ENCODE assay signal across 25 cellular contexts in genomic region chr21:31374430-31374829, GRCh38. TPM values are rescaled to one million over a fixed set of nuclear protein-coding genes. Genes with fewer than 3 reads are reported as not detected.
DNase-seq lines count a peak whose midpoint lies in the region; ATAC-seq and TF ChIP-seq lines count a peak whose summit lies in the region.
"Had no signal": no experiment of that assay in that cellular context is flagged by ENCODE, and none has a peak within 500 bp of the region (broad histone marks: within the 10 kb centered on the region; RNA-seq: fewer than 3 reads in every experiment).

No MANE protein-coding gene starts in this region.

- no peaks in the 10 kb centered on the region for H3K36me3 ChIP-seq in endodermal cell (ENCODE audit: control insufficient read depth, insufficient read depth, low read length)
- no peaks in the 10 kb centered on the region for H3K36me3 ChIP-seq in testis (ENCODE audit: low read depth, missing control alignments)

- H3K27me3 ChIP-seq in endodermal cell (ENCODE audit: control insufficient read depth, insufficient read depth, low read length, poor library complexity, severe bottlenecking) (no peaks in the 10 kb centered on the region), testis (no peaks in the 10 kb centered on the region)

- H3K4me3 ChIP-seq in endodermal cell (ENCODE audit: low read length) (no peak overlapping the region), testis (no peak overlapping the region)
- H3K4me3 ChIP-seq: GM23338, PC-9, SK-N-MC had no signal

- H3K27ac ChIP-seq in endodermal cell (ENCODE audit: low read depth, low read length) (no peak overlapping the region), testis (peak overlapping the region; percentile 11 to 44)
- H3K27ac ChIP-seq: PC-9, SK-N-MC had no signal

- peaks cover 4% of the 10 kb centered on the region for H3K4me1 Mint-ChIP-seq in endodermal cell

- TF ChIP-seq CTCF in endodermal cell (conservative IDR thresholded peaks at IDR 0.05) = no peak
- TF ChIP-seq CTCF in testis (IDR thresholded peaks at IDR 0.05) = no peak

- H3K27ac Mint-ChIP-seq in endodermal cell = no peak overlapping the region
- H3K27ac Mint-ChIP-seq: CD8-positive, alpha-beta T cell; GM23338 had no signal

- DNase-seq in NCI-H82 (lab: John Stamatoyannopoulos, UW) (peak; percentile 23), NCI-H82 treated with DMSO at 0.1 percent for 48 hours (lab: John Stamatoyannopoulos, UW; ENCODE audit: unreplicated experiment) (no peak), NCI-H446 treated with DMSO at 0.1 percent for 48 hours (lab: John Stamatoyannopoulos, UW) (peak; percentile 7), endodermal cell (peak; percentile 78), testis (peak; percentile 71), DMS53 treated with DMSO at 0.1 percent for 48 hours (lab: John Stamatoyannopoulos, UW; ENCODE audit: unreplicated experiment) (no peak)
- DNase-seq in stimulated activated naive CD8-positive, alpha-beta T cell treated with anti-CD3 and anti-CD28 coated beads, Interleukin-15, Interleukin-2, amounts not matched to agents 100 U/mL and 50 U/mL, for 24 hours = no peak
- DNase-seq: 8988T; AML-193; C1 segment of cervical spinal cord; CD8-positive, alpha-beta T cell; GDM1; HCEC 1CT; Kasumi-1; NCI-H1694 treated with DMSO at 0.1 percent for 48 hours; NCI-H2081 treated with DMSO at 0.1 percent for 48 hours; NCI-H226; NCI-H526 treated with DMSO at 0.1 percent for 48 hours; PC-9; RPMI8226; SHP77; SW 1271 had no signal

- H3K36me3 Mint-ChIP-seq in endodermal cell (ENCODE audit: low read depth) = no peaks in the 10 kb centered on the region
- H3K36me3 Mint-ChIP-seq: CD8-positive, alpha-beta T cell had no signal

- no peak overlapping the region for H3K4me3 Mint-ChIP-seq in endodermal cell
- H3K4me3 Mint-ChIP-seq: CD8-positive, alpha-beta T cell; GM23338 had no signal

- H3K9ac ChIP-seq in endodermal cell (ENCODE audit: extremely low read depth, low read length, poor library complexity, severe bottlenecking) = no peak overlapping the region

- H3K9me3 ChIP-seq in endodermal cell (ENCODE audit: control insufficient read depth, low read length) = no peaks in the 10 kb centered on the region
- H3K9me3 ChIP-seq in testis = no peaks in the 10 kb centered on the region

- intact Hi-C loops in testis (cut with DNase I; ENCODE audit: low total_unique reads) = no loop called here

- H3K27me3 Mint-ChIP-seq in endodermal cell (ENCODE audit: insufficient read depth) = no peaks in the 10 kb centered on the region

- H3K9me3 Mint-ChIP-seq in endodermal cell = no peaks in the 10 kb centered on the region
- H3K9me3 Mint-ChIP-seq: CD8-positive, alpha-beta T cell; GM23338 had no signal

- no peak for TF ChIP-seq POLR2A in testis (IDR thresholded peaks at IDR 0.05)

- H3K4me1 ChIP-seq in endodermal cell (ENCODE audit: control insufficient read depth, insufficient read depth, low read length) = no peaks in the 10 kb centered on the region
- H3K4me1 ChIP-seq in testis = peaks cover 15% of the 10 kb centered on the region

- no peak for ATAC-seq in stimulated activated naive CD8-positive, alpha-beta T cell treated with anti-CD3 and anti-CD28 coated beads, Interleukin-15, Interleukin-2, amounts not matched to agents 100 U/mL and 50 U/mL, for 24 hours
- ATAC-seq in GM21423 (IDR thresholded peaks at IDR 0.05; ENCODE audit: unreplicated experiment) = no peak
- ATAC-seq: CD8-positive, alpha-beta T cell had no signal

- WGBS in endodermal cell (ENCODE audit: insufficient coverage in 1 of 2, insufficient read length in 1 of 2), 2 experiments = 71 to 87% methylated on average over 2 of the region's 3 CpGs
- WGBS in testis, 2 donors = 35 to 55% methylated on average over 3 of the region's 3 CpGs

RNA-seq across cellular contexts. Expression of gene TIAM1, which starts 30.4 kb away (rescaled TPM):
- 10 to 100 TPM; 29.4 to 33.3 TPM for total RNA-seq in endodermal cell
- polyA plus RNA-seq in endodermal cell (2013, experiment 1 of 2) = 23.9 TPM
- 24.3 TPM for polyA plus RNA-seq in endodermal cell (2013, experiment 2 of 2)
- total RNA-seq in testis = 10 to 100 TPM; 34.6 to 51.6 TPM
- 21.3 TPM for polyA plus RNA-seq in testis (ENCODE audit: insufficient read depth, low read depth, low replicate concordance)

Comparison
In these comparisons a context has a peak if more than half of its experiments do, and no peak if none do; other contexts are left out.
1. DNase-seq: peak in NCI-H82 (single experiment), NCI-H446 treated with DMSO at 0.1 percent for 48 hours (single experiment), endodermal cell (single experiment) and testis (single experiment); none in NCI-H82 treated with DMSO at 0.1 percent for 48 hours (single experiment), stimulated activated naive CD8-positive, alpha-beta T cell treated with anti-CD3 and anti-CD28 coated beads, Interleukin-15, Interleukin-2, amounts not matched to agents 100 U/mL and 50 U/mL, for 24 hours (single experiment) and DMS53 treated with DMSO at 0.1 percent for 48 hours (single experiment).